1 cellular context compared by ENCODE assay signal in genomic region chr11:128613300-128613995, GRCh38.
TF ChIP-seq lines count a peak whose summit lies in the region.

No MANE protein-coding gene starts in this region.

TF ChIP-seq in H1, 55 proteins besides CTCF, POLR2A, EP300 and RAD21:
- TF ChIP-seq TAF7 (optimal IDR thresholded peaks at IDR 0.05; ENCODE audit: borderline replicate concordance, low read depth, low read length) (no peak), BACH1 (IDR thresholded peaks at IDR 0.05; ENCODE audit: low read length) (no peak), CBX5 (IDR thresholded peaks at IDR 0.05; ENCODE audit: low read depth, low read length) (no peak), RFX5 (IDR thresholded peaks at IDR 0.05; ENCODE audit: borderline replicate concordance, low read depth, low read length) (no peak), SP2 (IDR thresholded peaks at IDR 0.05; ENCODE audit: low read length) (no peak), POU5F1 (IDR thresholded peaks at IDR 0.05; ENCODE audit: low read depth, low read length) (no peak), RXRA (IDR thresholded peaks at IDR 0.05; ENCODE audit: insufficient read depth, low read depth, low read length) (no peak), JUN (IDR thresholded peaks at IDR 0.05; ENCODE audit: low read depth, low read length) (no peak), FOSL1 (IDR thresholded peaks at IDR 0.05; ENCODE audit: insufficient read depth, low read depth, low read length) (no peak), NRF1 (IDR thresholded peaks at IDR 0.05; ENCODE audit: low read depth, low read length) (no peak), EGR1 (IDR thresholded peaks at IDR 0.05; ENCODE audit: borderline replicate concordance, low read depth, low read length) (no peak)
- TF ChIP-seq, protein P1, sequence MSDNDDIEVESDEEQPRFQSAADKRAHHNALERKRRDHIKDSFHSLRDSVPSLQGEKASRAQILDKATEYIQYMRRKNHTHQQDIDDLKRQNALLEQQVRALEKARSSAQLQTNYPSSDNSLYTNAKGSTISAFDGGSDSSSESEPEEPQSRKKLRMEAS (IDR thresholded peaks at IDR 0.05): no peak
- TF ChIP-seq, protein P2, sequence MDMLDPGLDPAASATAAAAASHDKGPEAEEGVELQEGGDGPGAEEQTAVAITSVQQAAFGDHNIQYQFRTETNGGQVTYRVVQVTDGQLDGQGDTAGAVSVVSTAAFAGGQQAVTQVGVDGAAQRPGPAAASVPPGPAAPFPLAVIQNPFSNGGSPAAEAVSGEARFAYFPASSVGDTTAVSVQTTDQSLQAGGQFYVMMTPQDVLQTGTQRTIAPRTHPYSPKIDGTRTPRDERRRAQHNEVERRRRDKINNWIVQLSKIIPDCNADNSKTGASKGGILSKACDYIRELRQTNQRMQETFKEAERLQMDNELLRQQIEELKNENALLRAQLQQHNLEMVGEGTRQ (IDR thresholded peaks at IDR 0.05; ENCODE audit: low read length): no peak
TF ChIP-seq in H1: peak in this region for 0.
